ENCODE assay signal across 10 cellular contexts in genomic region chr1:67148516-67149178, GRCh38. TPM values are rescaled to one million over a fixed set of nuclear protein-coding genes. Genes with fewer than 3 reads are reported as not detected.
DNase-seq lines count a peak whose midpoint lies in the region; ATAC-seq lines count a peak whose summit lies in the region.
"Had no signal": no experiment of that assay in that cellular context is flagged by ENCODE, and none has a peak within 500 bp of the region (broad histone marks: within the 10 kb centered on the region; RNA-seq: fewer than 3 reads in every experiment).

No MANE protein-coding gene starts in this region.

- DNase-seq in AG20443 (ENCODE audit: low spot score) (peak; percentile 18), NCI-H2029 (lab: John Stamatoyannopoulos, UW) (no peak), NCI-H2029 treated with DMSO at 0.1 percent for 48 hours (lab: John Stamatoyannopoulos, UW) (no peak), GM19238 (ENCODE audit: insufficient read length, low spot score) (no peak), SIG-M5 treated with dmso at 0.1 percent for 504 hours (lab: John Stamatoyannopoulos, UW; ENCODE audit: unreplicated experiment) (no peak)

- peak; percentile 7 for ATAC-seq in GM21423 (IDR thresholded peaks at IDR 0.05; ENCODE audit: unreplicated experiment)
- peak; percentile 8 for ATAC-seq in HG03575 (IDR thresholded peaks at IDR 0.05; ENCODE audit: extremely low read depth, insufficient number of reproducible peaks, low FRiP score, unreplicated experiment)
- ATAC-seq in esophagus mucosa: peak; percentile 48

RNA-seq across cellular contexts. Expression of gene C1orf141, which starts 13.9 kb away (rescaled TPM):
- not detected for total RNA-seq in esophagus mucosa
- total RNA-seq: cardiac muscle cell, osteocyte had no signal

RNA-seq across cellular contexts. Expression of gene IL23R, which starts 17.6 kb away (rescaled TPM):
- total RNA-seq in esophagus mucosa: 0.12 TPM
- total RNA-seq: cardiac muscle cell, osteocyte had no signal
